ENCODE assay signal across 1 cellular context in genomic region chr12:76908303-76909017, GRCh38.
TF ChIP-seq lines count a peak whose summit lies in the region.

No MANE protein-coding gene starts in this region.

TF ChIP-seq in GM23338, 12 proteins besides CTCF, POLR2A, EP300 and RAD21 (continued from another document):
- TF ChIP-seq ZNF462 (CRISPR knock-in tag; IDR thresholded peaks at IDR 0.05), result no peak
- TF ChIP-seq POLR2AphosphoS5 (IDR thresholded peaks at IDR 0.05; ENCODE audit: low read depth), result no peak
- no peak for TF ChIP-seq JUNB (IDR thresholded peaks at IDR 0.05; ENCODE audit: unreplicated experiment)
- no peak for TF ChIP-seq REST (IDR thresholded peaks at IDR 0.05; ENCODE audit: unreplicated experiment)
- TF ChIP-seq CREB1 (CRISPR knock-in tag; IDR thresholded peaks at IDR 0.05; ENCODE audit: low read depth), result no peak
- TF ChIP-seq STAT1 (IDR thresholded peaks at IDR 0.05; ENCODE audit: unreplicated experiment), result no peak
- TF ChIP-seq EZH2 (IDR thresholded peaks at IDR 0.05; ENCODE audit: low read depth, unreplicated experiment), result no peak
- no peak for TF ChIP-seq ZNF114 (CRISPR knock-in tag; IDR thresholded peaks at IDR 0.05)
- TF ChIP-seq ZNF331 (CRISPR knock-in tag; IDR thresholded peaks at IDR 0.05; ENCODE audit: low read depth), result no peak
- no peak for TF ChIP-seq NANOG (IDR thresholded peaks at IDR 0.05; ENCODE audit: borderline replicate concordance)
TF ChIP-seq in GM23338: peak in this region for 0.
